In genomic region chr3:58011580-58011979, GRCh38 we compare ENCODE assay signal across 12 cellular contexts. TPM values are rescaled to one million over a fixed set of nuclear protein-coding genes. Genes with fewer than 3 reads are reported as not detected.
DNase-seq lines count a peak whose midpoint lies in the region; ATAC-seq and TF ChIP-seq lines count a peak whose summit lies in the region.
"Had no signal": no experiment of that assay in that cellular context is flagged by ENCODE, and none has a peak within 500 bp of the region (broad histone marks: within the 10 kb centered on the region; RNA-seq: fewer than 3 reads in every experiment).

No MANE protein-coding gene starts in this region.

- H3K4me1 ChIP-seq in RWPE2 (ENCODE audit: insufficient read depth, poor library complexity, severe bottlenecking), result peaks cover 24% of the 10 kb centered on the region

- H3K9me3 ChIP-seq in RWPE2 (ENCODE audit: severe bottlenecking), result no peaks in the 10 kb centered on the region
- H3K9me3 ChIP-seq: SJSA1 had no signal

- peaks cover 77% of the 10 kb centered on the region for H3K36me3 ChIP-seq in RWPE2 (ENCODE audit: low read depth)

- H3K27ac Mint-ChIP-seq in progenitor cell of endocrine pancreas, result no peak overlapping the region

- TF ChIP-seq CTCF in AG10803 (conservative IDR thresholded peaks at IDR 0.05; ENCODE audit: low read length) (no peak), RWPE2 (IDR thresholded peaks at IDR 0.05; ENCODE audit: poor library complexity, severe bottlenecking) (no peak), epithelial cell of proximal tubule (conservative IDR thresholded peaks at IDR 0.05; ENCODE audit: low read depth, low read length) (no peak), progenitor cell of endocrine pancreas (IDR thresholded peaks at IDR 0.05; ENCODE audit: unreplicated experiment) (no peak)

- H3K27ac ChIP-seq in RWPE2 (ENCODE audit: poor library complexity, severe bottlenecking), result peak overlapping the region; percentile 96

- DNase-seq in AG10803 (ENCODE audit: low read depth) (no peak), RWPE2 (ENCODE audit: low spot score) (no peak), epithelial cell of proximal tubule (ENCODE audit: low read depth) (no peak), progenitor cell of endocrine pancreas (ENCODE audit: low spot score, unreplicated experiment) (no peak), UCSD-AML1 (lab: John Stamatoyannopoulos, UW; ENCODE audit: unreplicated experiment) (no peak)
- DNase-seq: activated CD4-positive, alpha-beta T cell treated with anti-CD3 and anti-CD28 coated beads for 4 hours; NCI-H1092 treated with DMSO at 0.1 percent for 48 hours; NCI-H524 treated with DMSO at 0.1 percent for 48 hours had no signal

- H3K27me3 Mint-ChIP-seq in progenitor cell of endocrine pancreas, result no peaks in the 10 kb centered on the region

- no peaks in the 10 kb centered on the region for H3K36me3 Mint-ChIP-seq in progenitor cell of endocrine pancreas (ENCODE audit: insufficient read depth)

- no peaks in the 10 kb centered on the region for H3K9me3 Mint-ChIP-seq in progenitor cell of endocrine pancreas (ENCODE audit: low read depth)

- ATAC-seq in RWPE2 (ENCODE audit: low read depth) (no peak), HG03571 (IDR thresholded peaks at IDR 0.05; ENCODE audit: unreplicated experiment) (no peak), GM21529 (IDR thresholded peaks at IDR 0.05; ENCODE audit: unreplicated experiment) (no peak), GM21786 (IDR thresholded peaks at IDR 0.05; ENCODE audit: unreplicated experiment) (no peak)

- H3K4me3 ChIP-seq in AG10803 (ENCODE audit: low read length), result 0 out of 2 replicates have a peak overlapping the region, but pooled peaks have one; percentile 100
- H3K4me3 ChIP-seq in RWPE2 (ENCODE audit: severe bottlenecking), result peak overlapping the region; percentile 77
- H3K4me3 ChIP-seq in epithelial cell of proximal tubule (ENCODE audit: low read depth, low read length), result peak overlapping the region; percentile 100

- no peaks in the 10 kb centered on the region for H3K27me3 ChIP-seq in RWPE2 (ENCODE audit: insufficient read depth, poor library complexity, severe bottlenecking)
- H3K27me3 ChIP-seq: SJSA1 had no signal

- peaks cover 30% of the 10 kb centered on the region for H3K4me1 Mint-ChIP-seq in progenitor cell of endocrine pancreas (ENCODE audit: low read depth)

- peak overlapping the region; percentile 92 for H3K4me3 Mint-ChIP-seq in progenitor cell of endocrine pancreas (ENCODE audit: low read depth)

RNA-seq across cellular contexts. Expression of gene FLNB, which starts 3.4 kb away (rescaled TPM):
- total RNA-seq in epithelial cell of proximal tubule (223 and 264 TPM in 2 replicates), progenitor cell of endocrine pancreas (103 and 112 TPM in 2 replicates)
